Comparison of ENCODE assay signal across 16 cellular contexts in genomic region chr11:6285019-6285418, GRCh38. TPM values are rescaled to one million over a fixed set of nuclear protein-coding genes. Genes with fewer than 3 reads are reported as not detected.
A peak's percentile ranks its signal among the peaks of the same experiment; 100 is the strongest.
DNase-seq lines count a peak whose midpoint lies in the region; ATAC-seq and TF ChIP-seq lines count a peak whose summit lies in the region.
"Had no signal": no experiment of that assay in that cellular context is flagged by ENCODE, and none has a peak within 500 bp of the region (broad histone marks: within the 10 kb centered on the region; RNA-seq: fewer than 3 reads in every experiment).

No MANE protein-coding gene starts in this region.

- 89 to 93% methylated on average over 3 of the region's 4 CpGs for WGBS in endodermal cell (ENCODE audit: insufficient coverage in 1 of 2, insufficient read length in 1 of 2), 2 experiments
- 71 to 76% methylated on average over 4 of the region's 4 CpGs for WGBS in tibial nerve, 2 donors

- peaks cover 30% of the 10 kb centered on the region for H3K4me1 Mint-ChIP-seq in endodermal cell
- H3K4me1 Mint-ChIP-seq in neural progenitor cell, result peaks cover 3% of the 10 kb centered on the region
- H3K4me1 Mint-ChIP-seq: CD8-positive, alpha-beta memory T cell had no signal

- no peak for TF ChIP-seq EP300 in tibial nerve (IDR thresholded peaks at IDR 0.05)

- no peak overlapping the region for H3K4me2 ChIP-seq in neural progenitor cell
- H3K4me2 ChIP-seq: BLaER1 had no signal

- no peaks in the 10 kb centered on the region for H3K9me3 ChIP-seq in right atrium auricular region
- peaks cover 18% of the 10 kb centered on the region for H3K9me3 ChIP-seq in endodermal cell (ENCODE audit: control insufficient read depth, low read length)
- H3K9me3 ChIP-seq in neural progenitor cell (ENCODE audit: low read depth), result no peaks in the 10 kb centered on the region
- H3K9me3 ChIP-seq in tibial nerve, result no peaks in the 10 kb centered on the region
- H3K9me3 ChIP-seq: BLaER1, Caco-2, HAP-1 had no signal

- H3K9ac ChIP-seq in endodermal cell (ENCODE audit: extremely low read depth, low read length, poor library complexity, severe bottlenecking) (no peak overlapping the region), neural progenitor cell (no peak overlapping the region)
- H3K9ac ChIP-seq: BLaER1 had no signal

- H3K27ac ChIP-seq in right atrium auricular region (no peak overlapping the region), endodermal cell (ENCODE audit: low read depth, low read length) (no peak overlapping the region), neural progenitor cell (no peak overlapping the region), tibial nerve (no peak overlapping the region)
- H3K27ac ChIP-seq: BLaER1 had no signal

- no peaks in the 10 kb centered on the region for H3K36me3 ChIP-seq in right atrium auricular region
- no peaks in the 10 kb centered on the region for H3K36me3 ChIP-seq in endodermal cell (ENCODE audit: control insufficient read depth, insufficient read depth, low read length)
- H3K36me3 ChIP-seq in neural progenitor cell, result no peaks in the 10 kb centered on the region
- no peaks in the 10 kb centered on the region for H3K36me3 ChIP-seq in tibial nerve
- H3K36me3 ChIP-seq: BLaER1, HAP-1 had no signal

- no peaks in the 10 kb centered on the region for H3K9me3 Mint-ChIP-seq in endodermal cell
- H3K9me3 Mint-ChIP-seq in neural progenitor cell, result no peaks in the 10 kb centered on the region
- H3K9me3 Mint-ChIP-seq: CD8-positive, alpha-beta memory T cell; HFFc6 had no signal

- DNase-seq in Right ventricle myocardium superior, result no peak
- DNase-seq in right atrium auricular region (ENCODE audit: low spot score), result no peak
- DNase-seq in endodermal cell, result peak; percentile 40
- DNase-seq in neural progenitor cell (ENCODE audit: low spot score), result no peak
- DNase-seq in NCI-H526 treated with DMSO at 0.1 percent for 48 hours (lab: John Stamatoyannopoulos, UW), result no peak
- DNase-seq in tibial nerve (ENCODE audit: low spot score in 2 of 2), result no peak
- DNase-seq in activated CD4-positive, alpha-beta T cell treated with anti-CD3 and anti-CD28 coated beads, Interleukin-2, amount 50 U/mL, for 48 hours, result no peak
- DNase-seq: 8988T; AML-193; Caco-2; CD8-positive, alpha-beta memory T cell; GF-D8; HFFc6 had no signal

- no peak for TF ChIP-seq CTCF in right atrium auricular region (IDR thresholded peaks at IDR 0.05)
- TF ChIP-seq CTCF in endodermal cell (conservative IDR thresholded peaks at IDR 0.05), result no peak
- TF ChIP-seq CTCF in neural progenitor cell (IDR thresholded peaks at IDR 0.05), result no peak
- no peak for TF ChIP-seq CTCF in tibial nerve (IDR thresholded peaks at IDR 0.05)

- H3K4me3 ChIP-seq in right atrium auricular region (no peak overlapping the region), endodermal cell (ENCODE audit: low read length) (no peak overlapping the region), neural progenitor cell (no peak overlapping the region), tibial nerve (no peak overlapping the region)
- H3K4me3 ChIP-seq: BLaER1, HAP-1 had no signal

- H4K20me1 ChIP-seq in neural progenitor cell (ENCODE audit: low read depth), result no peaks in the 10 kb centered on the region
- H4K20me1 ChIP-seq: BLaER1 had no signal

- TF ChIP-seq POLR2A in tibial nerve (IDR thresholded peaks at IDR 0.05), result no peak

- no peaks in the 10 kb centered on the region for H3K36me3 Mint-ChIP-seq in endodermal cell (ENCODE audit: low read depth)
- H3K36me3 Mint-ChIP-seq in neural progenitor cell, result no peaks in the 10 kb centered on the region
- H3K36me3 Mint-ChIP-seq: CD8-positive, alpha-beta memory T cell had no signal

- no peak overlapping the region for H3K4me3 Mint-ChIP-seq in endodermal cell
- H3K4me3 Mint-ChIP-seq in neural progenitor cell, result no peak overlapping the region
- H3K4me3 Mint-ChIP-seq: CD8-positive, alpha-beta memory T cell; HFFc6 had no signal

- H3K4me1 ChIP-seq in right atrium auricular region (no peaks in the 10 kb centered on the region), endodermal cell (ENCODE audit: control insufficient read depth, insufficient read depth, low read length) (peaks cover 10% of the 10 kb centered on the region), neural progenitor cell (peaks cover 13% of the 10 kb centered on the region), tibial nerve (no peaks in the 10 kb centered on the region)
- H3K4me1 ChIP-seq: BLaER1 had no signal

- H3K27ac Mint-ChIP-seq in endodermal cell (no peak overlapping the region), neural progenitor cell (peak overlapping the region; percentile 34)
- H3K27ac Mint-ChIP-seq: HFFc6 had no signal

- ATAC-seq in Right ventricle myocardium superior (ENCODE audit: poor library complexity), result peak; percentile 63

- peaks cover 25% of the 10 kb centered on the region for H3F3A ChIP-seq in neural progenitor cell (ENCODE audit: low read depth)

- H3K27me3 Mint-ChIP-seq in endodermal cell (ENCODE audit: insufficient read depth), result peaks cover 31% of the 10 kb centered on the region
- peaks cover 4% of the 10 kb centered on the region for H3K27me3 Mint-ChIP-seq in neural progenitor cell (ENCODE audit: insufficient read depth, low read depth)

- H3K27me3 ChIP-seq in right atrium auricular region (no peaks in the 10 kb centered on the region), endodermal cell (ENCODE audit: control insufficient read depth, insufficient read depth, low read length, poor library complexity, severe bottlenecking) (no peaks in the 10 kb centered on the region), neural progenitor cell (peaks cover 18% of the 10 kb centered on the region), tibial nerve (no peaks in the 10 kb centered on the region)
- H3K27me3 ChIP-seq: BLaER1 had no signal

- intact Hi-C loops in Right ventricle myocardium superior (cut with DNase I), result no loop called here

- H3K79me2 ChIP-seq in neural progenitor cell (ENCODE audit: low read depth), result no peaks in the 10 kb centered on the region

- H2AFZ ChIP-seq in neural progenitor cell (replicated peaks), result no peak overlapping the region

RNA-seq across cellular contexts. Expression of gene CCKBR, which starts 25.4 kb away (rescaled TPM):
- total RNA-seq in Right ventricle myocardium superior (not detected), right atrium auricular region (not detected), endodermal cell (100 to 1,000 TPM; 433 to 467 TPM), neural progenitor cell (ENCODE audit: low replicate concordance) (8.2 and 14.3 TPM in 2 replicates), tibial nerve (not detected)
- 67.8 TPM for polyA plus RNA-seq in endodermal cell (2013, experiment 1 of 2)
- 76.4 TPM for polyA plus RNA-seq in endodermal cell (2013, experiment 2 of 2)
- total RNA-seq: CD8-positive, alpha-beta memory T cell; HFFc6 had no signal
- polyA plus RNA-seq: CD8-positive, alpha-beta memory T cell had no signal

RNA-seq across cellular contexts. Expression of gene CAVIN3, which starts 35.3 kb away (rescaled TPM):
- total RNA-seq in Right ventricle myocardium superior (33.9 TPM), right atrium auricular region (10 to 100 TPM; 84.8 to 86.7 TPM), endodermal cell (10 to 100 TPM; 42.2 to 70.2 TPM), neural progenitor cell (ENCODE audit: low replicate concordance) (2.9 and 12.2 TPM in 2 replicates), tibial nerve (100 to 1,000 TPM; 270 to 598 (median 556) TPM)
- polyA plus RNA-seq in endodermal cell (2013, experiment 1 of 2), result 21.8 TPM
- polyA plus RNA-seq in endodermal cell (2013, experiment 2 of 2), result 22.9 TPM
- polyA plus RNA-seq: CD8-positive, alpha-beta memory T cell had no signal

RNA-seq across cellular contexts. Expression of gene CNGA4, which starts 46.1 kb away (rescaled TPM):
- total RNA-seq in Right ventricle myocardium superior (not detected), right atrium auricular region (not detected), endodermal cell (1 to 10 TPM; 1.7 to 4.3 TPM), neural progenitor cell (ENCODE audit: low replicate concordance) (0.15 TPM in 1 of 2 replicates, not detected in the other), tibial nerve (under 1 TPM in 1 of 4 donors, not detected in 3; 0.59 TPM)
- polyA plus RNA-seq in endodermal cell (2013, experiment 1 of 2), result 2.5 TPM
- 1.9 TPM for polyA plus RNA-seq in endodermal cell (2013, experiment 2 of 2)
- total RNA-seq: Caco-2, H1, HFFc6 had no signal
- polyA plus RNA-seq: CD8-positive, alpha-beta memory T cell had no signal

RNA-seq across cellular contexts. Expression of gene FHIP1B, which starts 50.6 kb away (rescaled TPM):
- total RNA-seq in Right ventricle myocardium superior, result 12.9 TPM
- total RNA-seq in right atrium auricular region, result 10 to 100 TPM; 26.7 to 37.6 TPM
- total RNA-seq in endodermal cell, result 10 to 100 TPM; 45.3 to 50.6 TPM
- polyA plus RNA-seq in endodermal cell (2013, experiment 1 of 2), result 27.8 TPM
- 22.6 TPM for polyA plus RNA-seq in endodermal cell (2013, experiment 2 of 2)
- 12.0 and 38.7 TPM in 2 replicates for total RNA-seq in neural progenitor cell (ENCODE audit: low replicate concordance)
- 100 to 1,000 TPM in 1 of 4 donors, 10 to 100 TPM in 3; 30.4 to 144 (median 56.4) TPM for total RNA-seq in tibial nerve

Comparison
In these comparisons a context has a peak if more than half of its experiments do, and no peak if none do; other contexts are left out.
1. RNA of gene CCKBR, which starts 25.4 kb away (total RNA-seq): 433 to 467 TPM in endodermal cell; 8.2 to 14.3 TPM in neural progenitor cell, not detected in Right ventricle myocardium superior (single experiment), not detected in right atrium auricular region and not detected in tibial nerve; every median in the first group is over 10 times any median in the second.